Comparison of ENCODE assay signal across 25 cellular contexts in the genomic region with DNA sequence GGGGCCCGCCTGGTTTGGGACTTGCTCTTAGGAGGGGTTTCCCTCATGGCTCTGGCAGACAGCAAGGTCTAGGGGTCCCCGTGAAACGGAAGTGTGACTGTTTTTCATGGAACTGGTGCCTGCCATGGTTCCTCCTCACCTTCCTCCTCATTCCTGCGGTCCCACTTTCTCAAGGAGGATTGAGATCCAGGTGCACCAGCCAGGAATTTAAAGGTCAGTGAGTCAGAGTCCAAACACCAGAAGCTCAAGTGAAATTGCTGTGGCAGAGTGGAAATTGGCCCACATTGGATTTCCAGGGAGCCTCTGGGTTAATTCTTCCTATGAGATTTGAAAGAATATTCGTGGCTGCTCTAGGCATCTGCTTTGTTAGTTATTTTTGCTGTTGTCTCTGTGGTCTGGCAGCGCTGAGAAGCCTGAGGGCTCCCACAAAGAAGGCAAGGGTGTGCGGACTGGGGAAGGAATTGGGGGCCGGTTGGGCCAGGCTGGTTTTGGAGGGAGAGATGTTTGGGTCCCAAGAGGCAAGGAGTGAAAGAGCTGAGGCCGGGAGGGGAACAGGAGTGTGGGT.
"Had no signal": no experiment of that assay in that cellular context is flagged by ENCODE, and none has a peak within 500 bp of the region (broad histone marks: within the 10 kb centered on the region; RNA-seq: fewer than 3 reads in every experiment).

No MANE protein-coding gene starts in this region.

- H3K4me1 Mint-ChIP-seq: activated CD4-positive, alpha-beta memory T cell treated with anti-CD3 and anti-CD28 coated beads, Interleukin-2, amount 10 ng/mL, durations not matched to agents 7 days and 5 days; activated CD4-positive, alpha-beta T cell treated with anti-CD3 and anti-CD28 coated beads, Interleukin-2, amount 10 ng/mL, durations not matched to agents 24 days and 14 days; activated naive CD8-positive, alpha-beta T cell treated with anti-CD3 and anti-CD28 coated beads, Interleukin-2, amount 10 ng/mL, durations not matched to agents 7 days and 5 days; memory B cell; natural killer cell; stimulated activated effector memory CD8-positive, alpha-beta T cell treated with anti-CD3 and anti-CD28 coated beads, Interleukin-12 subunit alpha, Interleukin-12 subunit beta, amount 100 ng/mL, for 72 hours had no signal

- H3K36me3 Mint-ChIP-seq: activated naive CD8-positive, alpha-beta T cell treated with anti-CD3 and anti-CD28 coated beads, Interleukin-2, amount 10 ng/mL, durations not matched to agents 7 days and 5 days; brain; memory B cell; natural killer cell; stimulated activated effector memory CD8-positive, alpha-beta T cell treated with anti-CD3 and anti-CD28 coated beads, Interleukin-12 subunit alpha, Interleukin-12 subunit beta, amount 100 ng/mL, for 72 hours; type B pancreatic cell had no signal

- H3K36me3 ChIP-seq: esophagus muscularis mucosa, ovary, prostate gland had no signal

- H3K4me3 ChIP-seq: dorsolateral prefrontal cortex, esophagus muscularis mucosa, hepatocyte, ovary, prostate gland, skin epidermis, testis had no signal

- H3K4me3 Mint-ChIP-seq: activated CD4-positive, alpha-beta memory T cell treated with anti-CD3 and anti-CD28 coated beads, Interleukin-2, amount 10 ng/mL, durations not matched to agents 7 days and 5 days; activated CD4-positive, alpha-beta T cell treated with anti-CD3 and anti-CD28 coated beads, Interleukin-2, amount 10 ng/mL, durations not matched to agents 24 days and 14 days; activated naive CD4-positive, alpha-beta T cell treated with anti-CD3 and anti-CD28 coated beads for 36 hours; activated naive CD8-positive, alpha-beta T cell treated with anti-CD3 and anti-CD28 coated beads, Interleukin-2, amount 10 ng/mL, durations not matched to agents 7 days and 5 days; activated T-cell treated with anti-CD3 and anti-CD28 coated beads, Interleukin-2, amount 50 U/mL, for 72 hours; brain; effector memory CD8-positive, alpha-beta T cell; memory B cell; natural killer cell; stimulated activated effector memory CD8-positive, alpha-beta T cell treated with anti-CD3 and anti-CD28 coated beads, Interleukin-12 subunit alpha, Interleukin-12 subunit beta, amount 100 ng/mL, for 72 hours; type B pancreatic cell had no signal

- H3K4me2 ChIP-seq: hepatocyte had no signal

- H3K79me2 ChIP-seq: hepatocyte had no signal

- H3K9me3 Mint-ChIP-seq: activated CD4-positive, alpha-beta memory T cell treated with anti-CD3 and anti-CD28 coated beads, Interleukin-2, amount 10 ng/mL, durations not matched to agents 7 days and 5 days; activated CD4-positive, alpha-beta T cell treated with anti-CD3 and anti-CD28 coated beads, Interleukin-2, amount 10 ng/mL, durations not matched to agents 24 days and 14 days; activated naive CD4-positive, alpha-beta T cell treated with anti-CD3 and anti-CD28 coated beads for 36 hours; activated naive CD8-positive, alpha-beta T cell treated with anti-CD3 and anti-CD28 coated beads, Interleukin-2, amount 10 ng/mL, durations not matched to agents 7 days and 5 days; activated T-cell treated with anti-CD3 and anti-CD28 coated beads, Interleukin-2, amount 50 U/mL, for 72 hours; effector memory CD8-positive, alpha-beta T cell; memory B cell; natural killer cell; stimulated activated effector memory CD8-positive, alpha-beta T cell treated with anti-CD3 and anti-CD28 coated beads, Interleukin-12 subunit alpha, Interleukin-12 subunit beta, amount 100 ng/mL, for 72 hours; type B pancreatic cell had no signal

- FAIRE-seq: frontal cortex had no signal

- H3K4me1 ChIP-seq: prostate gland, testis had no signal

- ATAC-seq: activated T-cell treated with anti-CD3 and anti-CD28 coated beads, Interleukin-2, amount 50 U/mL, for 72 hours; effector memory CD8-positive, alpha-beta T cell; natural killer cell; SK-N-SH treated with all-trans-retinoic acid at 6 μM for 48 hours; stimulated activated effector memory CD8-positive, alpha-beta T cell treated with anti-CD3 and anti-CD28 coated beads, Interleukin-12 subunit alpha, Interleukin-12 subunit beta, amount 100 ng/mL, for 72 hours had no signal

- H3K27ac Mint-ChIP-seq: activated CD4-positive, alpha-beta memory T cell treated with anti-CD3 and anti-CD28 coated beads, Interleukin-2, amount 10 ng/mL, durations not matched to agents 7 days and 5 days; activated CD4-positive, alpha-beta T cell treated with anti-CD3 and anti-CD28 coated beads, Interleukin-2, amount 10 ng/mL, durations not matched to agents 24 days and 14 days; activated naive CD4-positive, alpha-beta T cell treated with anti-CD3 and anti-CD28 coated beads for 36 hours; activated naive CD8-positive, alpha-beta T cell treated with anti-CD3 and anti-CD28 coated beads, Interleukin-2, amount 10 ng/mL, durations not matched to agents 7 days and 5 days; activated T-cell treated with anti-CD3 and anti-CD28 coated beads, Interleukin-2, amount 50 U/mL, for 72 hours; effector memory CD8-positive, alpha-beta T cell; memory B cell; natural killer cell; stimulated activated effector memory CD8-positive, alpha-beta T cell treated with anti-CD3 and anti-CD28 coated beads, Interleukin-12 subunit alpha, Interleukin-12 subunit beta, amount 100 ng/mL, for 72 hours; type B pancreatic cell had no signal

- DNase-seq: activated CD4-positive, alpha-beta memory T cell treated with anti-CD3 and anti-CD28 coated beads, Interleukin-2, amount 10 ng/mL, durations not matched to agents 7 days and 5 days; activated CD4-positive, alpha-beta T cell treated with anti-CD3 and anti-CD28 coated beads, Interleukin-2, amount 10 ng/mL, durations not matched to agents 24 days and 14 days; activated effector memory CD4-positive, alpha-beta T cell treated with Interleukin-2 at 50 U/mL for 16 hours; activated naive CD4-positive, alpha-beta T cell treated with anti-CD3 and anti-CD28 coated beads for 36 hours; activated naive CD8-positive, alpha-beta T cell treated with anti-CD3 and anti-CD28 coated beads, Interleukin-2, amount 10 ng/mL, durations not matched to agents 7 days and 5 days; activated T-cell treated with anti-CD3 and anti-CD28 coated beads, Interleukin-2, amount 50 U/mL, for 72 hours; anterior cingulate cortex; caudate nucleus; dorsolateral prefrontal cortex; effector memory CD8-positive, alpha-beta T cell; glutamatergic neuron; natural killer cell; ovary; stimulated activated CD4-positive, alpha-beta T cell treated with anti-CD3 and anti-CD28 coated beads, Interleukin-1b, Interleukin-23, amount 100 ng/mL, for 48 hours; testis had no signal

- H3K9me3 ChIP-seq: esophagus muscularis mucosa, ovary, prostate gland, testis had no signal

- H3K27ac ChIP-seq: dorsolateral prefrontal cortex, esophagus muscularis mucosa, hepatocyte, ovary, prostate gland, skin epidermis, testis had no signal

- H3K27me3 ChIP-seq: dorsolateral prefrontal cortex, esophagus muscularis mucosa, hepatocyte, ovary, testis had no signal

- H2AFZ ChIP-seq: hepatocyte had no signal
